17 cellular contexts compared by ENCODE assay signal in genomic region chr2:131023758-131024157, GRCh38.
DNase-seq lines count a peak whose midpoint lies in the region; ATAC-seq, FAIRE-seq and TF ChIP-seq lines count a peak whose summit lies in the region.
"Had no signal": no experiment of that assay in that cellular context is flagged by ENCODE, and none has a peak within 500 bp of the region (broad histone marks: within the 10 kb centered on the region; RNA-seq: fewer than 3 reads in every experiment).

No MANE protein-coding gene starts in this region.

- no peak overlapping the region for H3K27ac ChIP-seq in A549
- H3K27ac ChIP-seq: BLaER1 treated with 17β-estradiol and CSF1 and Interleukin-3, amounts not matched to agents 10 nM and 100 nM had no signal

- no peaks in the 10 kb centered on the region for H3K4me1 Mint-ChIP-seq in activated T-helper 1 cell treated with anti-CD3 and anti-CD28 coated beads, Interleukin-12 subunit alpha, Interleukin-12 subunit beta, Interleukin-2, Interleukin-4 antibody, amounts not matched to agents 30 ng/mL and 10 ng/mL and 1 ng/mL, durations not matched to agents 14 hours and 24 hours and 36 hours (ENCODE audit: low read depth)
- peaks cover 0 to 6% (median 2%) of the 10 kb centered on the region in 4 donors for H3K4me1 Mint-ChIP-seq in naive thymus-derived CD8-positive, alpha-beta T cell
- H3K4me1 Mint-ChIP-seq: CD4-positive, CD25-positive, alpha-beta regulatory T cell; GM23338 had no signal

- TF ChIP-seq POLR2A in A549 (IDR thresholded peaks at IDR 0.05; ENCODE audit: low read length) = no peak

- FAIRE-seq in A549 (lab: Jason Lieb, UNC) = no peak
- FAIRE-seq: GM12878, GM18507 had no signal

- TF ChIP-seq EP300 in A549 (IDR thresholded peaks at IDR 0.05) = no peak

- CTCF ChIA-PET in A549 (lab: Yijun Ruan, JAX) = no interaction called here

- 87% methylated on average over 1 of the region's 1 CpG for WGBS in A549 (ENCODE audit: missing lambda C conversion rate)

- H3K4me2 ChIP-seq in A549 (peak overlapping the region; percentile 11; the same call in 1 of the 3 replicates), Loucy (ENCODE audit: low read depth, low read length, poor library complexity, severe bottlenecking) (no peak overlapping the region)
- H3K4me2 ChIP-seq: BLaER1 treated with 17β-estradiol and CSF1 and Interleukin-3, amounts not matched to agents 10 nM and 100 nM; GM23338 had no signal

- no peak overlapping the region for H2AFZ ChIP-seq in Loucy (ENCODE audit: low read length)
- H2AFZ ChIP-seq: GM23338 had no signal

- H3K4me1 ChIP-seq in A549 = peaks cover 1% of the 10 kb centered on the region; the same call in 1 of the 3 replicates
- H3K4me1 ChIP-seq in Loucy (ENCODE audit: insufficient read depth, low read length, poor library complexity, severe bottlenecking) = no peaks in the 10 kb centered on the region
- H3K4me1 ChIP-seq: BLaER1 treated with 17β-estradiol and CSF1 and Interleukin-3, amounts not matched to agents 10 nM and 100 nM had no signal

- TF ChIP-seq CTCF in A549 (IDR thresholded peaks at IDR 0.05) = no peak
- 0 out of 2 replicates have a peak, but pooled peaks have one; percentile 14 for TF ChIP-seq CTCF in Loucy (conservative IDR thresholded peaks at IDR 0.05; ENCODE audit: low read length)

- H3K4me3 Mint-ChIP-seq in activated T-helper 1 cell treated with anti-CD3 and anti-CD28 coated beads, Interleukin-12 subunit alpha, Interleukin-12 subunit beta, Interleukin-2, Interleukin-4 antibody, amounts not matched to agents 30 ng/mL and 10 ng/mL and 1 ng/mL, durations not matched to agents 14 hours and 24 hours and 36 hours = no peak overlapping the region
- no peak overlapping the region for H3K4me3 Mint-ChIP-seq in naive thymus-derived CD8-positive, alpha-beta T cell
- H3K4me3 Mint-ChIP-seq: CD4-positive, CD25-positive, alpha-beta regulatory T cell; GM23338 had no signal

- no peaks in the 10 kb centered on the region for H3K36me3 ChIP-seq in Loucy (ENCODE audit: insufficient read depth, low read length)
- H3K36me3 ChIP-seq: BLaER1 treated with 17β-estradiol and CSF1 and Interleukin-3, amounts not matched to agents 10 nM and 100 nM had no signal

- H3F3A ChIP-seq in Loucy (ENCODE audit: low read depth) = no peaks in the 10 kb centered on the region

- no peaks in the 10 kb centered on the region for H3K9me3 Mint-ChIP-seq in activated T-helper 1 cell treated with anti-CD3 and anti-CD28 coated beads, Interleukin-12 subunit alpha, Interleukin-12 subunit beta, Interleukin-2, Interleukin-4 antibody, amounts not matched to agents 30 ng/mL and 10 ng/mL and 1 ng/mL, durations not matched to agents 14 hours and 24 hours and 36 hours
- peaks cover 0 to 8% (median 0%) of the 10 kb centered on the region in 9 donors for H3K9me3 Mint-ChIP-seq in naive thymus-derived CD8-positive, alpha-beta T cell
- H3K9me3 Mint-ChIP-seq: GM23338 had no signal

- intact Hi-C loops in activated T-helper 1 cell treated with anti-CD3 and anti-CD28 coated beads, Interleukin-12 subunit alpha, Interleukin-12 subunit beta, Interleukin-2, Interleukin-4 antibody, amounts not matched to agents 30 ng/mL and 10 ng/mL and 1 ng/mL, durations not matched to agents 14 hours and 24 hours and 36 hours (cut with micrococcal nuclease) = no loop called here

- H3K4me3 ChIP-seq in A549 = no peak overlapping the region
- H3K4me3 ChIP-seq in Loucy (ENCODE audit: low read length, poor library complexity, severe bottlenecking) = no peak overlapping the region
- H3K4me3 ChIP-seq: BLaER1 treated with 17β-estradiol and CSF1 and Interleukin-3, amounts not matched to agents 10 nM and 100 nM; GM12878; GM23338 had no signal

- H3K9me3 ChIP-seq in A549 = peaks cover 17% of the 10 kb centered on the region; the same call in 2 of the 3 replicates
- no peaks in the 10 kb centered on the region for H3K9me3 ChIP-seq in Loucy (ENCODE audit: insufficient read depth, low read depth, low read length)

- DNase-seq in A549 (ENCODE audit: low read depth in 1 of 2, low spot score in 1 of 2) (no peak), ecto neural progenitor cell (ENCODE audit: low spot score) (peak; percentile 3), kidney tubule cell (ENCODE audit: low spot score) (peak; percentile 68), activated gamma-delta T cell treated with Interleukin-2 at 50 U/mL for 16 hours (no peak)
- no peak for DNase-seq in activated CD4-positive, alpha-beta T cell treated with anti-CD3 and anti-CD28 coated beads, Interleukin-2, amount 50 U/mL, for 4 hours
- no peak for DNase-seq in activated T-helper 1 cell treated with anti-CD3 and anti-CD28 coated beads, Interleukin-12 subunit alpha, Interleukin-12 subunit beta, Interleukin-2, Interleukin-4 antibody, amounts not matched to agents 30 ng/mL and 10 ng/mL and 1 ng/mL, durations not matched to agents 14 hours and 24 hours and 36 hours (ENCODE audit: low spot score)
- DNase-seq in naive thymus-derived CD8-positive, alpha-beta T cell = no peak
- DNase-seq: 8988T; ACHN; CD4-positive, CD25-positive, alpha-beta regulatory T cell; DMS79; H7 had no signal

- no peak overlapping the region for H3K9ac ChIP-seq in Loucy (ENCODE audit: low read depth, low read length, poor library complexity, severe bottlenecking)
- H3K9ac ChIP-seq: BLaER1 treated with 17β-estradiol and CSF1 and Interleukin-3, amounts not matched to agents 10 nM and 100 nM had no signal

- H3K9me2 ChIP-seq in Loucy (replicated peaks; ENCODE audit: low read depth, low read length) = no peaks in the 10 kb centered on the region

- POLR2A ChIA-PET in A549 (lab: Yijun Ruan, JAX) = no interaction called here
- POLR2A ChIA-PET in naive thymus-derived CD8-positive, alpha-beta T cell (lab: Charles Lee) = no interaction called here

- no peaks in the 10 kb centered on the region for H3K79me2 ChIP-seq in Loucy (ENCODE audit: insufficient read depth, low read length)

- H4K20me1 ChIP-seq in Loucy (ENCODE audit: insufficient read depth, low read length, poor library complexity, severe bottlenecking) = no peaks in the 10 kb centered on the region
- H4K20me1 ChIP-seq: BLaER1 treated with 17β-estradiol and CSF1 and Interleukin-3, amounts not matched to agents 10 nM and 100 nM had no signal

- no peak for TF ChIP-seq RAD21 in A549 (conservative IDR thresholded peaks at IDR 0.05 in 1 of 2, IDR thresholded peaks at IDR 0.05 in 1 of 2)

- H3K27ac Mint-ChIP-seq in activated T-helper 1 cell treated with anti-CD3 and anti-CD28 coated beads, Interleukin-12 subunit alpha, Interleukin-12 subunit beta, Interleukin-2, Interleukin-4 antibody, amounts not matched to agents 30 ng/mL and 10 ng/mL and 1 ng/mL, durations not matched to agents 14 hours and 24 hours and 36 hours = no peak overlapping the region
- no peak overlapping the region for H3K27ac Mint-ChIP-seq in naive thymus-derived CD8-positive, alpha-beta T cell
- H3K27ac Mint-ChIP-seq: CD4-positive, CD25-positive, alpha-beta regulatory T cell; GM23338 had no signal

- no peaks in the 10 kb centered on the region for H3K27me3 ChIP-seq in Loucy (ENCODE audit: insufficient read depth, low read length, poor library complexity, severe bottlenecking)
- H3K27me3 ChIP-seq: BLaER1 treated with 17β-estradiol and CSF1 and Interleukin-3, amounts not matched to agents 10 nM and 100 nM had no signal

- peak; percentile 39 to 44; a peak in 5 of 6 replicates for ATAC-seq in A549
- ATAC-seq in naive thymus-derived CD8-positive, alpha-beta T cell = no peak
- ATAC-seq: GM12878, GM23338 had no signal

- peaks cover 13% of the 10 kb centered on the region for H3K27me3 Mint-ChIP-seq in activated T-helper 1 cell treated with anti-CD3 and anti-CD28 coated beads, Interleukin-12 subunit alpha, Interleukin-12 subunit beta, Interleukin-2, Interleukin-4 antibody, amounts not matched to agents 30 ng/mL and 10 ng/mL and 1 ng/mL, durations not matched to agents 14 hours and 24 hours and 36 hours (ENCODE audit: insufficient read depth)
- H3K27me3 Mint-ChIP-seq in naive thymus-derived CD8-positive, alpha-beta T cell = peaks cover 5 to 24% (median 16%) of the 10 kb centered on the region in 5 donors

- no peaks in the 10 kb centered on the region for H3K36me3 Mint-ChIP-seq in activated T-helper 1 cell treated with anti-CD3 and anti-CD28 coated beads, Interleukin-12 subunit alpha, Interleukin-12 subunit beta, Interleukin-2, Interleukin-4 antibody, amounts not matched to agents 30 ng/mL and 10 ng/mL and 1 ng/mL, durations not matched to agents 14 hours and 24 hours and 36 hours (ENCODE audit: low read depth)
- no peaks in the 10 kb centered on the region for H3K36me3 Mint-ChIP-seq in naive thymus-derived CD8-positive, alpha-beta T cell
- H3K36me3 Mint-ChIP-seq: CD4-positive, CD25-positive, alpha-beta regulatory T cell had no signal

TF ChIP-seq in A549, 52 proteins besides CTCF, POLR2A, EP300 and RAD21 (continues in another document):
- no peak for TF ChIP-seq CHD2 (IDR thresholded peaks at IDR 0.05; ENCODE audit: low read length, partially characterized antibody)
- no peak for TF ChIP-seq GATA3 (IDR thresholded peaks at IDR 0.05; ENCODE audit: borderline replicate concordance)
- no peak for TF ChIP-seq SMC3 (IDR thresholded peaks at IDR 0.05)
- TF ChIP-seq NPAS2 (CRISPR knock-in tag; IDR thresholded peaks at IDR 0.05; ENCODE audit: borderline replicate concordance) = no peak
- no peak for TF ChIP-seq PHF8 (IDR thresholded peaks at IDR 0.05; ENCODE audit: borderline replicate concordance, low read depth)
- TF ChIP-seq FOSL2 (IDR thresholded peaks at IDR 0.05) = no peak
- no peak for TF ChIP-seq FOSL2 (CRISPR knock-in tag; IDR thresholded peaks at IDR 0.05)
- TF ChIP-seq ATOH8 (CRISPR knock-in tag; IDR thresholded peaks at IDR 0.05; ENCODE audit: low read depth) = no peak
- no peak for TF ChIP-seq NFE2L2 (conservative IDR thresholded peaks at IDR 0.05; ENCODE audit: low read length)
- no peak for TF ChIP-seq MAFK (IDR thresholded peaks at IDR 0.05; ENCODE audit: partially characterized antibody)
- no peak for TF ChIP-seq HOXB5 (CRISPR knock-in tag; IDR thresholded peaks at IDR 0.05)
- TF ChIP-seq ZC3H11A (IDR thresholded peaks at IDR 0.05) = no peak
- TF ChIP-seq KDM1A (IDR thresholded peaks at IDR 0.05; ENCODE audit: low read depth) = no peak
- no peak for TF ChIP-seq CBX8 (IDR thresholded peaks at IDR 0.05)

Comparison
In these comparisons a context has a peak if more than half of its experiments do, and no peak if none do; other contexts are left out.
1. ATAC-seq: peak in A549 (2 of 2); none in naive thymus-derived CD8-positive, alpha-beta T cell (0 of 2).
2. DNase-seq: peak in ecto neural progenitor cell (single experiment) and kidney tubule cell (single experiment); none in A549 (0 of 2), activated CD4-positive, alpha-beta T cell treated with anti-CD3 and anti-CD28 coated beads, Interleukin-2, amount 50 U/mL, for 4 hours (0 of 2), activated T-helper 1 cell treated with anti-CD3 and anti-CD28 coated beads, Interleukin-12 subunit alpha, Interleukin-12 subunit beta, Interleukin-2, Interleukin-4 antibody, amounts not matched to agents 30 ng/mL and 10 ng/mL and 1 ng/mL, durations not matched to agents 14 hours and 24 hours and 36 hours (single experiment), activated gamma-delta T cell treated with Interleukin-2 at 50 U/mL for 16 hours (single experiment) and naive thymus-derived CD8-positive, alpha-beta T cell (0 of 10).